Comparison of ENCODE assay signal across 1 cellular context in genomic region chr9:115254781-115255180, GRCh38.
A peak's percentile ranks its signal among the peaks of the same experiment; 100 is the strongest.
TF ChIP-seq lines count a peak whose summit lies in the region.

No MANE protein-coding gene starts in this region.

TF ChIP-seq in SK-N-SH, 30 proteins besides CTCF, POLR2A, EP300 and RAD21 (continued from another document):
- 0 out of 2 replicates have a peak, but pooled peaks have one; percentile 6 for TF ChIP-seq PBX3 (IDR thresholded peaks at IDR 0.05)
- TF ChIP-seq TCF12 (IDR thresholded peaks at IDR 0.05) = peak; percentile 59; the same call in 1 of the 2 replicates
